Comparison of ENCODE assay signal across 7 cellular contexts in genomic region chr12:131429652-131430051, GRCh38.
DNase-seq lines count a peak whose midpoint lies in the region; ATAC-seq, FAIRE-seq and TF ChIP-seq lines count a peak whose summit lies in the region.
"Not testable (repeated sequence)": the region's sequence is repeated elsewhere in the genome, so short reads cannot be mapped to it uniquely, and the experiment has no call there.

No MANE protein-coding gene starts in this region.

- intact Hi-C loops in kidney (cut with DNase I); lower lobe of right lung (cut with DNase I): not testable (repeated sequence)

- peaks cover 28% of the 10 kb centered on the region for H3K4me1 Mint-ChIP-seq in neural progenitor cell

- not testable (repeated sequence) for TF ChIP-seq EP300 in upper lobe of left lung (IDR thresholded peaks at IDR 0.05)

- peaks cover 17% of the 10 kb centered on the region for H3K27me3 ChIP-seq in lower lobe of right lung (ENCODE audit: low read depth)
- not testable (repeated sequence) for H3K27me3 ChIP-seq in neural progenitor cell, upper lobe of left lung

- H4K20me1 ChIP-seq in neural progenitor cell (ENCODE audit: low read depth): not testable (repeated sequence)

- TF ChIP-seq CTCF in kidney (IDR thresholded peaks at IDR 0.05; ENCODE audit: borderline replicate concordance, extremely low read depth, insufficient read depth); lower lobe of right lung (IDR thresholded peaks at IDR 0.05); neural progenitor cell (IDR thresholded peaks at IDR 0.05); upper lobe of left lung (IDR thresholded peaks at IDR 0.05): not testable (repeated sequence)

- H2AFZ ChIP-seq in neural progenitor cell (replicated peaks): not testable (repeated sequence)

- not testable (repeated sequence) for H3K27me3 Mint-ChIP-seq in neural progenitor cell (ENCODE audit: insufficient read depth, low read depth)

- not testable (repeated sequence) for H3K79me2 ChIP-seq in neural progenitor cell (ENCODE audit: low read depth)

- peak overlapping the region; percentile 57 for H3K4me3 Mint-ChIP-seq in neural progenitor cell

- not testable (repeated sequence) for H3K36me3 ChIP-seq in kidney (ENCODE audit: control insufficient read depth in 1 of 2, insufficient read depth in 2 of 2, low read length in 2 of 2); lower lobe of right lung; neural progenitor cell; upper lobe of left lung

- H3K9ac ChIP-seq in kidney (ENCODE audit: low read length in 2 of 2); neural progenitor cell: not testable (repeated sequence)

- not testable (repeated sequence) for TF ChIP-seq POLR2A in upper lobe of left lung (IDR thresholded peaks at IDR 0.05)

- H3K27ac Mint-ChIP-seq in neural progenitor cell: not testable (repeated sequence)

- H3K27ac ChIP-seq in kidney (ENCODE audit: low read depth in 2 of 2, low read length in 2 of 2): peak overlapping the region in 1 of 2 donors; percentile 47
- not testable (repeated sequence) for H3K27ac ChIP-seq in lower lobe of right lung, neural progenitor cell, upper lobe of left lung

- not testable (repeated sequence) for H3K36me3 Mint-ChIP-seq in neural progenitor cell

- H3K4me3 ChIP-seq in kidney (ENCODE audit: low read length in 2 of 2); lower lobe of right lung; neural progenitor cell; upper lobe of left lung: not testable (repeated sequence)

- not testable (repeated sequence) for H3K4me2 ChIP-seq in neural progenitor cell

- not testable (repeated sequence) for H3K9me3 ChIP-seq in kidney (ENCODE audit: control insufficient read depth in 1 of 2, low read length in 2 of 2); lower lobe of right lung; neural progenitor cell (ENCODE audit: low read depth); upper lobe of left lung

- DNase-seq in DMS53 (lab: John Stamatoyannopoulos, UW): peak; percentile 55
- peak; percentile 42 for DNase-seq in NCI-H2171 treated with DMSO at 0.1 percent for 48 hours (lab: John Stamatoyannopoulos, UW)
- peak; percentile 29 for DNase-seq in ecto neural progenitor cell (ENCODE audit: low spot score)
- peak; percentile 49 for DNase-seq in kidney
- DNase-seq in lower lobe of right lung; neural progenitor cell (ENCODE audit: low spot score): not testable (repeated sequence)
- peak in 1 of 2 donors; percentile 63 for DNase-seq in upper lobe of left lung

- peak; percentile 14 to 66 for ATAC-seq in lower lobe of right lung
- ATAC-seq in upper lobe of left lung (ENCODE audit: low FRiP score in 2 of 2): peak; percentile 8 to 64

- 41 to 75% methylated on average over 3 to 8 of the region's 10 CpGs for WGBS in upper lobe of left lung, 2 donors

- not testable (repeated sequence) for H3K4me1 ChIP-seq in kidney (ENCODE audit: control insufficient read depth in 1 of 2, insufficient read depth in 1 of 2, low read depth in 1 of 2, low read length in 2 of 2); lower lobe of right lung; neural progenitor cell; upper lobe of left lung

- not testable (repeated sequence) for H3K9me3 Mint-ChIP-seq in neural progenitor cell

- not testable (repeated sequence) for H3F3A ChIP-seq in neural progenitor cell (ENCODE audit: low read depth)

- not testable (repeated sequence) for FAIRE-seq in kidney (lab: Jason Lieb, UNC)
